Comparison of ENCODE assay signal across 25 cellular contexts in the genomic region with DNA sequence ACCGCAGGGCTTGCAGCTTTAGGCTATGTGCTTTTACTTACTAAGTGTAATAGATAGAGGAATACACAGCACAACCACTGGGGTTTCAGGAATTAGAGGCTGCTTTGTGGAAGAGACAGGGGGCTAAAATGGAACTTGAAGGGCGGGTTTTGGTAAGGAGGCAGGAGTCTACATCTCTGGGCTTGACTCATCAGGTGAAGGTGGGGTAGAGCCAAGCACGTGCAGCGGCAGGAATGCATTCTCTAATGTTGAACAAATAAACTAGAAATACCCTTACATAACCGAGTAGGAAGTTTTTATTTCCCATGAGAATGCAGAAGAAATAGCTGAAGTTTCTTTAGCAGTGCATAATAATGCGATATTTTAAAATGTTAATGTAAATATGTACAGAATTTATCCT.
"Had no signal": no experiment of that assay in that cellular context is flagged by ENCODE, and none has a peak within 500 bp of the region (broad histone marks: within the 10 kb centered on the region; RNA-seq: fewer than 3 reads in every experiment).

No MANE protein-coding gene starts in this region.

- H3K36me3 ChIP-seq: ovary, prostate gland, suprapubic skin, thoracic aorta, tibial artery had no signal

- FAIRE-seq: keratinocyte had no signal

- H3K4me1 ChIP-seq: prostate gland, tibial artery had no signal

- H3K27ac ChIP-seq: ovary, prostate gland, skin epidermis, suprapubic skin, thoracic aorta, tibial artery had no signal

- ATAC-seq: left lobe of liver; mucosa of descending colon; naive thymus-derived CD4-positive, alpha-beta T cell; natural killer cell treated with Interleukin-12 subunit alpha and Interleukin-12 subunit beta and Interleukin-15 and Interleukin-18, amount 100 ng/mL, for 72 hours; right cardiac atrium; sciatic nerve; stimulated activated naive B cell treated with anti-CD40 and anti-IgM and Interleukin-4, amounts not matched to agents 10 μg/mL and 1 μg/mL and 100 μg/mL, for 72 hours had no signal

- H3K4me3 ChIP-seq: lung, mucosa of descending colon, ovary, prostate gland, skin epidermis, suprapubic skin, thoracic aorta, tibial artery had no signal

- H3K27me3 ChIP-seq: ovary, suprapubic skin had no signal

- H3K9me3 ChIP-seq: ovary, prostate gland, suprapubic skin, thoracic aorta, tibial artery had no signal

- DNase-seq: hippocampal formation; kidney glomerular epithelial cell; left cardiac atrium; midbrain; mucosa of descending colon; naive thymus-derived CD4-positive, alpha-beta T cell; ovary; retina; right cardiac atrium; stimulated activated CD4-positive, alpha-beta T cell treated with anti-CD3 and anti-CD28 coated beads, Interleukin-12 subunit alpha, Interleukin-12 subunit beta, amount 100 ng/mL, for 4 hours; stimulated activated CD4-positive, alpha-beta T cell treated with anti-CD3 and anti-CD28 coated beads, Interleukin-15, amount 100 ng/mL, for 24 hours; stimulated activated CD4-positive, alpha-beta T cell treated with anti-CD3 and anti-CD28 coated beads, Interleukin-2, amount 100 ng/mL, for 24 hours; stimulated activated CD4-positive, alpha-beta T cell treated with anti-CD3 and anti-CD28 coated beads, Interleukin-4, amount 100 ng/mL, for 1 hour; stimulated activated naive B cell treated with anti-CD40 and anti-IgM and Interleukin-4, amounts not matched to agents 10 μg/mL and 1 μg/mL and 100 μg/mL, for 72 hours; tibial artery; trophoblast cell had no signal
